ENCODE assay signal across 19 cellular contexts in the genomic region with DNA sequence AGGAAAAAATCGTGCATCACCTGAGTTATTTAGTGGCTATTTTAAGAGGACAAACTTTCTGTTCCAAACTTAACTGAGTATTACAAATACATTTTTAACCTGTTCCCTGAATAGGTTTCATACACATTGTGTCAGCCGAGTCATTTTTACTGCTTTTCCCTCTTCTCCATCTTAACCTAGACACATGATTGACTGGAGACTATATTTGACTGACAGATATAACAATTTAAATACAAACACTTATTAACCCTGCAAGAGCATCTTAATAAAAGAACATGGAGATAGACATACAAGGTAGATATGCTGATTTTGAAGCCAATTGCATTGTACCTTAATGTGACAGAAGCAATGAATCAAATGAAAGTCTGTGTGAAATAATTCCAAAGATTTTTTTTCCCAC.
"Had no signal": no experiment of that assay in that cellular context is flagged by ENCODE, and none has a peak within 500 bp of the region (broad histone marks: within the 10 kb centered on the region; RNA-seq: fewer than 3 reads in every experiment).

No MANE protein-coding gene starts in this region.

- H2AFZ ChIP-seq: neural progenitor cell, parathyroid adenoma had no signal

- H3K27ac ChIP-seq: neural progenitor cell, neutrophil, ovary, pancreas, parathyroid adenoma, prostate gland, psoas muscle, right atrium auricular region, right lobe of liver, sigmoid colon, skin epidermis, spleen had no signal

- H3K27me3 ChIP-seq: neural progenitor cell, neutrophil, ovary, pancreas, right atrium auricular region, right lobe of liver, sigmoid colon, spleen had no signal

- H3K4me2 ChIP-seq: neural progenitor cell, smooth muscle cell had no signal

- H3K4me3 ChIP-seq: neural progenitor cell, ovary, pancreas, prostate gland, psoas muscle, right atrium auricular region, right lobe of liver, sigmoid colon, skin epidermis, smooth muscle cell, spleen had no signal

- ATAC-seq: naive thymus-derived CD4-positive, alpha-beta T cell; naive thymus-derived CD8-positive, alpha-beta T cell; natural killer cell; natural killer cell treated with Interleukin-12 subunit alpha and Interleukin-12 subunit beta and Interleukin-15 and Interleukin-18, amount 100 ng/mL, for 72 hours; pancreas; psoas muscle; right cardiac atrium; right lobe of liver; sciatic nerve had no signal

- H3K9me3 ChIP-seq: neutrophil, ovary, pancreas, prostate gland, psoas muscle, right lobe of liver had no signal

- H3K36me3 ChIP-seq: neural progenitor cell, neutrophil, ovary, pancreas, prostate gland, right atrium auricular region, right lobe of liver, sigmoid colon, spleen had no signal

- H3K79me2 ChIP-seq: parathyroid adenoma had no signal

- H3K9ac ChIP-seq: neural progenitor cell, parathyroid adenoma had no signal
